Comparison of ENCODE assay signal across 8 cellular contexts in genomic region chr12:106345739-106346138, GRCh38. TPM values are rescaled to one million over a fixed set of nuclear protein-coding genes. Genes with fewer than 3 reads are reported as not detected.
DNase-seq lines count a peak whose midpoint lies in the region; ATAC-seq and TF ChIP-seq lines count a peak whose summit lies in the region.

No MANE protein-coding gene starts in this region.

- peaks cover 0 to 2% of the 10 kb centered on the region in 2 donors for H3K4me1 Mint-ChIP-seq in effector memory CD8-positive, alpha-beta T cell (ENCODE audit: low read depth in 2 of 2)

- H3K9me3 Mint-ChIP-seq in effector memory CD8-positive, alpha-beta T cell: no peaks in the 10 kb centered on the region

- H2AK5ac ChIP-seq in mesendoderm (ENCODE audit: low read length): no peak overlapping the region

- TF ChIP-seq CTCF in ascending aorta (IDR thresholded peaks at IDR 0.05): no peak

- no peaks in the 10 kb centered on the region for H3K79me1 ChIP-seq in mesendoderm (ENCODE audit: low read length)

- H3K4me2 ChIP-seq in mesendoderm (ENCODE audit: low read length): no peak overlapping the region

- H4K5ac ChIP-seq in mesendoderm (ENCODE audit: low read length): no peak overlapping the region

- H2BK15ac ChIP-seq in mesendoderm (replicated peaks; ENCODE audit: low read depth): no peak overlapping the region

- H3K27ac ChIP-seq in mesendoderm (ENCODE audit: low read depth, low read length) (no peak overlapping the region), ascending aorta (no peak overlapping the region)

- no peak overlapping the region for H3K4me3 Mint-ChIP-seq in effector memory CD8-positive, alpha-beta T cell

- H3K79me2 ChIP-seq in mesendoderm (ENCODE audit: control insufficient read depth, insufficient read depth, low read length): no peaks in the 10 kb centered on the region

- no peaks in the 10 kb centered on the region for H3K27me3 Mint-ChIP-seq in effector memory CD8-positive, alpha-beta T cell

- H3K56ac ChIP-seq in mesendoderm (ENCODE audit: low read length): no peak overlapping the region

- WGBS in mesendoderm (ENCODE audit: extremely low coverage, insufficient coverage, low lambda C conversion rate): no CpG with 5 or more reads among the region's 5 CpGs

- H3K9ac ChIP-seq in mesendoderm (ENCODE audit: low read length): no peak overlapping the region

- peak overlapping the region in 1 of 2 donors; percentile 32 for H3K27ac Mint-ChIP-seq in effector memory CD8-positive, alpha-beta T cell

- H3K4me1 ChIP-seq in mesendoderm (ENCODE audit: control insufficient read depth, low read depth, low read length) (no peaks in the 10 kb centered on the region), ascending aorta (peaks cover 0 to 6% of the 10 kb centered on the region in 2 donors)

- H3K27me3 ChIP-seq in mesendoderm (ENCODE audit: insufficient read depth, low read length, poor library complexity) (no peaks in the 10 kb centered on the region), ascending aorta (no peaks in the 10 kb centered on the region)

- H2BK5ac ChIP-seq in mesendoderm (ENCODE audit: low read length): no peak overlapping the region

- DNase-seq in NCI-H345 (lab: John Stamatoyannopoulos, UW) (peak; percentile 6), NCI-H345 treated with DMSO at 0.1 percent for 48 hours (lab: John Stamatoyannopoulos, UW; ENCODE audit: unreplicated experiment) (no peak), NOMO-1 treated with DMSO at 0.1 percent for 48 hours (lab: John Stamatoyannopoulos, UW; ENCODE audit: unreplicated experiment) (peak; percentile 39), mesendoderm (peak; percentile 91), ascending aorta (ENCODE audit: low spot score in 2 of 2) (no peak)
- no peak for DNase-seq in effector memory CD8-positive, alpha-beta T cell

- H3K9me3 ChIP-seq in ascending aorta: no peaks in the 10 kb centered on the region

- H3K23ac ChIP-seq in mesendoderm (ENCODE audit: low read length): no peak overlapping the region

- intact Hi-C loops in ascending aorta (cut with DNase I): no loop called here

- peaks cover 33% of the 10 kb centered on the region for H3K36me3 Mint-ChIP-seq in effector memory CD8-positive, alpha-beta T cell (ENCODE audit: insufficient read depth)

- no peaks in the 10 kb centered on the region for H3K36me3 ChIP-seq in mesendoderm (ENCODE audit: control insufficient read depth, insufficient read depth, low read length)
- peaks cover 5 to 8% of the 10 kb centered on the region in 2 donors for H3K36me3 ChIP-seq in ascending aorta

- no peak overlapping the region for H4K8ac ChIP-seq in mesendoderm (ENCODE audit: low read depth, low read length)

- H2BK120ac ChIP-seq in mesendoderm (ENCODE audit: low read depth, low read length): no peak overlapping the region

- peak; percentile 26 for ATAC-seq in effector memory CD8-positive, alpha-beta T cell (replicated peaks)
- ATAC-seq in GM18867 (IDR thresholded peaks at IDR 0.05; ENCODE audit: unreplicated experiment) (no peak), GM21576 (IDR thresholded peaks at IDR 0.05; ENCODE audit: unreplicated experiment) (no peak)

- no peak overlapping the region for H3K4ac ChIP-seq in mesendoderm (ENCODE audit: low read depth, low read length)

- no peak overlapping the region for H3K18ac ChIP-seq in mesendoderm (ENCODE audit: low read length)

- H3K4me3 ChIP-seq in mesendoderm (ENCODE audit: low read length) (no peak overlapping the region), ascending aorta (no peak overlapping the region)

RNA-seq across cellular contexts. Expression of gene POLR3B, which starts 11.8 kb away (rescaled TPM):
- 11.4 TPM for polyA plus RNA-seq in mesendoderm (2013, experiment 1 of 2)
- 11.4 TPM for polyA plus RNA-seq in mesendoderm (2013, experiment 2 of 2)
- total RNA-seq in ascending aorta: 0.21 TPM

RNA-seq across cellular contexts. Expression of gene TCP11L2, which starts 43.2 kb away (rescaled TPM):
- 2.1 TPM for polyA plus RNA-seq in mesendoderm (2013, experiment 1 of 2)
- 1.6 TPM for polyA plus RNA-seq in mesendoderm (2013, experiment 2 of 2)
- 16.0 TPM for total RNA-seq in ascending aorta

Comparison
In these comparisons a context has a peak if more than half of its experiments do, and no peak if none do; other contexts are left out.
1. DNase-seq: peak in NCI-H345 (single experiment), NOMO-1 treated with DMSO at 0.1 percent for 48 hours (single experiment) and mesendoderm (single experiment); none in NCI-H345 treated with DMSO at 0.1 percent for 48 hours (single experiment), effector memory CD8-positive, alpha-beta T cell (0 of 3) and ascending aorta (0 of 2).